Comparison of ENCODE assay signal across 1 cellular context in the genomic region with DNA sequence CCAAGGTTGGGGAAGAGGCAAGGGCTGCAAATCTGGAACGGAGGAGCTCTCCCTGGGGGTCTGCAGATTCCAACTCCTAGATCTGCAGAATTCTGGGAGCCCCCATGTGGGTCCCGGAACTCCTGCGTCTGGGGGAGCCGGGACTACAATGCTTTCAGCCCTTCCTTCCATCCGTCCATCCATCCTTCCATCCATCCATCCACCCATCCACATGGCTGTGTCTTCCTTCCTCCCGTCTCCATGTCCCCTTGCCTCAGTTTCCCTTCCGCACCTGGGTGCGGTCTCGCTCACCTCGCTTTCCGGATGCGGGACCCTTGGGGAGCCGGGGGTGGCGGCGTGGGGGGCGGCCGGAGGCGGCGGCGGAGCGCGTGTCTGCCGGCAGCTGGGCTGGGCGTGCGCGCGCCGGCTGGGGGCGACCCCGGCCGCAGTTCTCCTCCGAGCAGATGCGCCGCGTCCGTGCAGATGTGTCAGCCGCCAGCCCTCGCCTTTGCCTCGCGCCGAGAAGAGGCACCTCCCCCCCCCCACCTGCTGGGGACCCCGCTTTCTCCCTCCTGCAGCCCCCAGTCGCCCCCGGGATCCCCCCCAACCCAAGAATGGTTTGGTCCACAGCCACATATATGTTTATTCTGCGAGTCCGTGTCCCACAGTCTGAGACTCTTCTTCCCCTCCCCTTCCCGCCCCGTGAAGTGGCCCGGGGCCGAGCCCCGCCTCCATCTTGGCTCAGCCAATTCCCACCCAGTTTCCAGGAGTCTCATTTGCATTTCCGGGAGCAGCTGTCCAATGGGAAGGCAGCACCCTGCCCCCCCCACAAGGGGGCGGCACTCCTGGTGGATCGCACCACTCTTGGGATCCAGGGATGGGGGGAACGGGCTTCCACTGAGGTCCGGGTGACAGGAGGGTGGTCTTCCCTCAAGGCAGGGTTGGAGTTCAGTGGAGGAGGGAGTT.
TF ChIP-seq lines count a peak whose summit lies in the region.

No MANE protein-coding gene starts in this region.

TF ChIP-seq in K562, 482 proteins besides CTCF, POLR2A, EP300 and RAD21 (continues in another document):
- TF ChIP-seq SREBF2 (CRISPR knock-in tag; IDR thresholded peaks at IDR 0.05) (no peak), BRD4 (IDR thresholded peaks at IDR 0.05) (no peak), CBFA2T3 (IDR thresholded peaks at IDR 0.05) (no peak), SMAD2 (IDR thresholded peaks at IDR 0.05; ENCODE audit: low read depth, low read length) (no peak), PHB2 (IDR thresholded peaks at IDR 0.05; ENCODE audit: low read depth) (no peak), ZNF561 (CRISPR knock-in tag; conservative IDR thresholded peaks at IDR 0.05) (no peak), ARNT (IDR thresholded peaks at IDR 0.05) (peak in 1 of 2 experiments; percentile 61; a peak in 1 of 4 replicates), ZNF696 (CRISPR knock-in tag; conservative IDR thresholded peaks at IDR 0.05) (no peak), ZNF707 (CRISPR knock-in tag; conservative IDR thresholded peaks at IDR 0.05) (no peak), PHB (CRISPR knock-in tag; IDR thresholded peaks at IDR 0.05) (no peak), XRCC3 (IDR thresholded peaks at IDR 0.05) (no peak), HNRNPL (IDR thresholded peaks at IDR 0.05; ENCODE audit: low read depth, low read length) (no peak), TAF7 (tag; IDR thresholded peaks at IDR 0.05) (no peak), MAFK (IDR thresholded peaks at IDR 0.05; ENCODE audit: low read length) (no peak), JUND (IDR thresholded peaks at IDR 0.05; ENCODE audit: borderline replicate concordance, low read depth, low read length) (peak; percentile 84), JUND (tag; IDR thresholded peaks at IDR 0.05; ENCODE audit: borderline replicate concordance, low read depth, low read length) (no peak), CBFA2T2 (conservative IDR thresholded peaks at IDR 0.05) (no peak), MAZ (CRISPR knock-in tag; conservative IDR thresholded peaks at IDR 0.05 in 1 of 2, IDR thresholded peaks at IDR 0.05 in 1 of 2) (peak; percentile 36 to 76), CHD2 (IDR thresholded peaks at IDR 0.05; ENCODE audit: low read depth, low read length) (peak; percentile 53), NELFE (IDR thresholded peaks at IDR 0.05; ENCODE audit: insufficient read depth, insufficient read length) (no peak), ETV6 (IDR thresholded peaks at IDR 0.05; ENCODE audit: borderline replicate concordance in 1 of 2, low read depth in 2 of 2, low read length in 1 of 2) (no peak), ETV6 (CRISPR knock-in tag; IDR thresholded peaks at IDR 0.05; ENCODE audit: borderline replicate concordance) (no peak), HDAC8 (tag; IDR thresholded peaks at IDR 0.05) (no peak), POLR2B (IDR thresholded peaks at IDR 0.05; ENCODE audit: low read depth, partially characterized antibody) (peak; percentile 20), ZKSCAN3 (CRISPR knock-in tag; IDR thresholded peaks at IDR 0.05) (no peak), HCFC1 (IDR thresholded peaks at IDR 0.05; ENCODE audit: low read depth, low read length) (no peak; the same call in 1 of the 2 replicates)
- TF ChIP-seq, protein P1, sequence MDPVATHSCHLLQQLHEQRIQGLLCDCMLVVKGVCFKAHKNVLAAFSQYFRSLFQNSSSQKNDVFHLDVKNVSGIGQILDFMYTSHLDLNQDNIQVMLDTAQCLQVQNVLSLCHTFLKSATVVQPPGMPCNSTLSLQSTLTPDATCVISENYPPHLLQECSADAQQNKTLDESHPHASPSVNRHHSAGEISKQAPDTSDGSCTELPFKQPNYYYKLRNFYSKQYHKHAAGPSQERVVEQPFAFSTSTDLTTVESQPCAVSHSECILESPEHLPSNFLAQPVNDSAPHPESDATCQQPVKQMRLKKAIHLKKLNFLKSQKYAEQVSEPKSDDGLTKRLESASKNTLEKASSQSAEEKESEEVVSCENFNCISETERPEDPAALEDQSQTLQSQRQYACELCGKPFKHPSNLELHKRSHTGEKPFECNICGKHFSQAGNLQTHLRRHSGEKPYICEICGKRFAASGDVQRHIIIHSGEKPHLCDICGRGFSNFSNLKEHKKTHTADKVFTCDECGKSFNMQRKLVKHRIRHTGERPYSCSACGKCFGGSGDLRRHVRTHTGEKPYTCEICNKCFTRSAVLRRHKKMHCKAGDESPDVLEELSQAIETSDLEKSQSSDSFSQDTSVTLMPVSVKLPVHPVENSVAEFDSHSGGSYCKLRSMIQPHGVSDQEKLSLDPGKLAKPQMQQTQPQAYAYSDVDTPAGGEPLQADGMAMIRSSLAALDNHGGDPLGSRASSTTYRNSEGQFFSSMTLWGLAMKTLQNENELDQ (CRISPR knock-in tag; IDR thresholded peaks at IDR 0.05; ENCODE audit: borderline replicate concordance): no peak
- TF ChIP-seq, protein P2, sequence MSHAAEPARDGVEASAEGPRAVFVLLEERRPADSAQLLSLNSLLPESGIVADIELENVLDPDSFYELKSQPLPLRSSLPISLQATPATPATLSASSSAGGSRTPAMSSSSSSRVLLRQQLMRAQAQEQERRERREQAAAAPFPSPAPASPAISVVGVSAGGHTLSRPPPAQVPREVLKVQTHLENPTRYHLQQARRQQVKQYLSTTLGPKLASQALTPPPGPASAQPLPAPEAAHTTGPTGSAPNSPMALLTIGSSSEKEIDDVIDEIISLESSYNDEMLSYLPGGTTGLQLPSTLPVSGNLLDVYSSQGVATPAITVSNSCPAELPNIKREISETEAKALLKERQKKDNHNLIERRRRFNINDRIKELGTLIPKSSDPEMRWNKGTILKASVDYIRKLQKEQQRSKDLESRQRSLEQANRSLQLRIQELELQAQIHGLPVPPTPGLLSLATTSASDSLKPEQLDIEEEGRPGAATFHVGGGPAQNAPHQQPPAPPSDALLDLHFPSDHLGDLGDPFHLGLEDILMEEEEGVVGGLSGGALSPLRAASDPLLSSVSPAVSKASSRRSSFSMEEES (CRISPR knock-in tag; IDR thresholded peaks at IDR 0.05): no peak
- TF ChIP-seq, protein P3, sequence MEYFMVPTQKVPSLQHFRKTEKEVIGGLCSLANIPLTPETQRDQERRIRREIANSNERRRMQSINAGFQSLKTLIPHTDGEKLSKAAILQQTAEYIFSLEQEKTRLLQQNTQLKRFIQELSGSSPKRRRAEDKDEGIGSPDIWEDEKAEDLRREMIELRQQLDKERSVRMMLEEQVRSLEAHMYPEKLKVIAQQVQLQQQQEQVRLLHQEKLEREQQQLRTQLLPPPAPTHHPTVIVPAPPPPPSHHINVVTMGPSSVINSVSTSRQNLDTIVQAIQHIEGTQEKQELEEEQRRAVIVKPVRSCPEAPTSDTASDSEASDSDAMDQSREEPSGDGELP (CRISPR knock-in tag; IDR thresholded peaks at IDR 0.05; ENCODE audit: borderline replicate concordance): peak; percentile 75
- TF ChIP-seq, protein P4, sequence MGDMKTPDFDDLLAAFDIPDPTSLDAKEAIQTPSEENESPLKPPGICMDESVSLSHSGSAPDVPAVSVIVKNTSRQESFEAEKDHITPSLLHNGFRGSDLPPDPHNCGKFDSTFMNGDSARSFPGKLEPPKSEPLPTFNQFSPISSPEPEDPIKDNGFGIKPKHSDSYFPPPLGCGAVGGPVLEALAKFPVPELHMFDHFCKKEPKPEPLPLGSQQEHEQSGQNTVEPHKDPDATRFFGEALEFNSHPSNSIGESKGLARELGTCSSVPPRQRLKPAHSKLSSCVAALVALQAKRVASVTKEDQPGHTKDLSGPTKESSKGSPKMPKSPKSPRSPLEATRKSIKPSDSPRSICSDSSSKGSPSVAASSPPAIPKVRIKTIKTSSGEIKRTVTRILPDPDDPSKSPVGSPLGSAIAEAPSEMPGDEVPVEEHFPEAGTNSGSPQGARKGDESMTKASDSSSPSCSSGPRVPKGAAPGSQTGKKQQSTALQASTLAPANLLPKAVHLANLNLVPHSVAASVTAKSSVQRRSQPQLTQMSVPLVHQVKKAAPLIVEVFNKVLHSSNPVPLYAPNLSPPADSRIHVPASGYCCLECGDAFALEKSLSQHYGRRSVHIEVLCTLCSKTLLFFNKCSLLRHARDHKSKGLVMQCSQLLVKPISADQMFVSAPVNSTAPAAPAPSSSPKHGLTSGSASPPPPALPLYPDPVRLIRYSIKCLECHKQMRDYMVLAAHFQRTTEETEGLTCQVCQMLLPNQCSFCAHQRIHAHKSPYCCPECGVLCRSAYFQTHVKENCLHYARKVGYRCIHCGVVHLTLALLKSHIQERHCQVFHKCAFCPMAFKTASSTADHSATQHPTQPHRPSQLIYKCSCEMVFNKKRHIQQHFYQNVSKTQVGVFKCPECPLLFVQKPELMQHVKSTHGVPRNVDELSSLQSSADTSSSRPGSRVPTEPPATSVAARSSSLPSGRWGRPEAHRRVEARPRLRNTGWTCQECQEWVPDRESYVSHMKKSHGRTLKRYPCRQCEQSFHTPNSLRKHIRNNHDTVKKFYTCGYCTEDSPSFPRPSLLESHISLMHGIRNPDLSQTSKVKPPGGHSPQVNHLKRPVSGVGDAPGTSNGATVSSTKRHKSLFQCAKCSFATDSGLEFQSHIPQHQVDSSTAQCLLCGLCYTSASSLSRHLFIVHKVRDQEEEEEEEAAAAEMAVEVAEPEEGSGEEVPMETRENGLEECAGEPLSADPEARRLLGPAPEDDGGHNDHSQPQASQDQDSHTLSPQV (IDR thresholded peaks at IDR 0.05): no peak
- TF ChIP-seq, protein P5, sequence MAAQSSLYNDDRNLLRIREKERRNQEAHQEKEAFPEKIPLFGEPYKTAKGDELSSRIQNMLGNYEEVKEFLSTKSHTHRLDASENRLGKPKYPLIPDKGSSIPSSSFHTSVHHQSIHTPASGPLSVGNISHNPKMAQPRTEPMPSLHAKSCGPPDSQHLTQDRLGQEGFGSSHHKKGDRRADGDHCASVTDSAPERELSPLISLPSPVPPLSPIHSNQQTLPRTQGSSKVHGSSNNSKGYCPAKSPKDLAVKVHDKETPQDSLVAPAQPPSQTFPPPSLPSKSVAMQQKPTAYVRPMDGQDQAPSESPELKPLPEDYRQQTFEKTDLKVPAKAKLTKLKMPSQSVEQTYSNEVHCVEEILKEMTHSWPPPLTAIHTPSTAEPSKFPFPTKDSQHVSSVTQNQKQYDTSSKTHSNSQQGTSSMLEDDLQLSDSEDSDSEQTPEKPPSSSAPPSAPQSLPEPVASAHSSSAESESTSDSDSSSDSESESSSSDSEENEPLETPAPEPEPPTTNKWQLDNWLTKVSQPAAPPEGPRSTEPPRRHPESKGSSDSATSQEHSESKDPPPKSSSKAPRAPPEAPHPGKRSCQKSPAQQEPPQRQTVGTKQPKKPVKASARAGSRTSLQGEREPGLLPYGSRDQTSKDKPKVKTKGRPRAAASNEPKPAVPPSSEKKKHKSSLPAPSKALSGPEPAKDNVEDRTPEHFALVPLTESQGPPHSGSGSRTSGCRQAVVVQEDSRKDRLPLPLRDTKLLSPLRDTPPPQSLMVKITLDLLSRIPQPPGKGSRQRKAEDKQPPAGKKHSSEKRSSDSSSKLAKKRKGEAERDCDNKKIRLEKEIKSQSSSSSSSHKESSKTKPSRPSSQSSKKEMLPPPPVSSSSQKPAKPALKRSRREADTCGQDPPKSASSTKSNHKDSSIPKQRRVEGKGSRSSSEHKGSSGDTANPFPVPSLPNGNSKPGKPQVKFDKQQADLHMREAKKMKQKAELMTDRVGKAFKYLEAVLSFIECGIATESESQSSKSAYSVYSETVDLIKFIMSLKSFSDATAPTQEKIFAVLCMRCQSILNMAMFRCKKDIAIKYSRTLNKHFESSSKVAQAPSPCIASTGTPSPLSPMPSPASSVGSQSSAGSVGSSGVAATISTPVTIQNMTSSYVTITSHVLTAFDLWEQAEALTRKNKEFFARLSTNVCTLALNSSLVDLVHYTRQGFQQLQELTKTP (IDR thresholded peaks at IDR 0.05; ENCODE audit: low read depth in 1 of 2, partially characterized antibody in 2 of 2): peak in 1 of 2 experiments; percentile 28
- TF ChIP-seq, protein P6, sequence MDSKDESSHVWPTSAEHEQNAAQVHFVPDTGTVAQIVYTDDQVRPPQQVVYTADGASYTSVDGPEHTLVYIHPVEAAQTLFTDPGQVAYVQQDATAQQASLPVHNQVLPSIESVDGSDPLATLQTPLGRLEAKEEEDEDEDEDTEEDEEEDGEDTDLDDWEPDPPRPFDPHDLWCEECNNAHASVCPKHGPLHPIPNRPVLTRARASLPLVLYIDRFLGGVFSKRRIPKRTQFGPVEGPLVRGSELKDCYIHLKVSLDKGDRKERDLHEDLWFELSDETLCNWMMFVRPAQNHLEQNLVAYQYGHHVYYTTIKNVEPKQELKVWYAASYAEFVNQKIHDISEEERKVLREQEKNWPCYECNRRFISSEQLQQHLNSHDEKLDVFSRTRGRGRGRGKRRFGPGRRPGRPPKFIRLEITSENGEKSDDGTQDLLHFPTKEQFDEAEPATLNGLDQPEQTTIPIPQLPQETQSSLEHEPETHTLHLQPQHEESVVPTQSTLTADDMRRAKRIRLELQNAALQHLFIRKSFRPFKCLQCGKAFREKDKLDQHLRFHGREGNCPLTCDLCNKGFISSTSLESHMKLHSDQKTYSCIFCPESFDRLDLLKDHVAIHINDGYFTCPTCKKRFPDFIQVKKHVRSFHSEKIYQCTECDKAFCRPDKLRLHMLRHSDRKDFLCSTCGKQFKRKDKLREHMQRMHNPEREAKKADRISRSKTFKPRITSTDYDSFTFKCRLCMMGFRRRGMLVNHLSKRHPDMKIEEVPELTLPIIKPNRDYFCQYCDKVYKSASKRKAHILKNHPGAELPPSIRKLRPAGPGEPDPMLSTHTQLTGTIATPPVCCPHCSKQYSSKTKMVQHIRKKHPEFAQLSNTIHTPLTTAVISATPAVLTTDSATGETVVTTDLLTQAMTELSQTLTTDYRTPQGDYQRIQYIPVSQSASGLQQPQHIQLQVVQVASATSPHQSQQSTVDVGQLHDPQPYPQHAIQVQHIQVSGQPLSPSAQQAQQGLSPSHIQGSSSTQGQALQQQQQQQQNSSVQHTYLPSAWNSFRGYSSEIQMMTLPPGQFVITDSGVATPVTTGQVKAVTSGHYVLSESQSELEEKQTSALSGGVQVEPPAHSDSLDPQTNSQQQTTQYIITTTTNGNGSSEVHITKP (IDR thresholded peaks at IDR 0.05; ENCODE audit: partially characterized antibody): peak; percentile 99
- TF ChIP-seq, protein P7, sequence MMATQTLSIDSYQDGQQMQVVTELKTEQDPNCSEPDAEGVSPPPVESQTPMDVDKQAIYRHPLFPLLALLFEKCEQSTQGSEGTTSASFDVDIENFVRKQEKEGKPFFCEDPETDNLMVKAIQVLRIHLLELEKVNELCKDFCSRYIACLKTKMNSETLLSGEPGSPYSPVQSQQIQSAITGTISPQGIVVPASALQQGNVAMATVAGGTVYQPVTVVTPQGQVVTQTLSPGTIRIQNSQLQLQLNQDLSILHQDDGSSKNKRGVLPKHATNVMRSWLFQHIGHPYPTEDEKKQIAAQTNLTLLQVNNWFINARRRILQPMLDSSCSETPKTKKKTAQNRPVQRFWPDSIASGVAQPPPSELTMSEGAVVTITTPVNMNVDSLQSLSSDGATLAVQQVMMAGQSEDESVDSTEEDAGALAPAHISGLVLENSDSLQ (IDR thresholded peaks at IDR 0.05): no peak; the same call in 1 of the 2 replicates
- TF ChIP-seq, protein P8, sequence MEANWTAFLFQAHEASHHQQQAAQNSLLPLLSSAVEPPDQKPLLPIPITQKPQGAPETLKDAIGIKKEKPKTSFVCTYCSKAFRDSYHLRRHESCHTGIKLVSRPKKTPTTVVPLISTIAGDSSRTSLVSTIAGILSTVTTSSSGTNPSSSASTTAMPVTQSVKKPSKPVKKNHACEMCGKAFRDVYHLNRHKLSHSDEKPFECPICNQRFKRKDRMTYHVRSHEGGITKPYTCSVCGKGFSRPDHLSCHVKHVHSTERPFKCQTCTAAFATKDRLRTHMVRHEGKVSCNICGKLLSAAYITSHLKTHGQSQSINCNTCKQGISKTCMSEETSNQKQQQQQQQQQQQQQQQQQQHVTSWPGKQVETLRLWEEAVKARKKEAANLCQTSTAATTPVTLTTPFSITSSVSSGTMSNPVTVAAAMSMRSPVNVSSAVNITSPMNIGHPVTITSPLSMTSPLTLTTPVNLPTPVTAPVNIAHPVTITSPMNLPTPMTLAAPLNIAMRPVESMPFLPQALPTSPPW (CRISPR knock-in tag; IDR thresholded peaks at IDR 0.05): peak; percentile 98
- TF ChIP-seq, protein P9, sequence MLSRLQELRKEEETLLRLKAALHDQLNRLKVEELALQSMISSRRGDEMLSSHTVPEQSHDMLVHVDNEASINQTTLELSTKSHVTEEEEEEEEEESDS (CRISPR knock-in tag; IDR thresholded peaks at IDR 0.05): no peak
